ENCODE assay signal across 9 cellular contexts in genomic region chr7:140079121-140079536, GRCh38. TPM values are rescaled to one million over a fixed set of nuclear protein-coding genes. Genes with fewer than 3 reads are reported as not detected.
A peak's percentile ranks its signal among the peaks of the same experiment; 100 is the strongest.
DNase-seq lines count a peak whose midpoint lies in the region; ATAC-seq and TF ChIP-seq lines count a peak whose summit lies in the region.
"Had no signal": no experiment of that assay in that cellular context is flagged by ENCODE, and none has a peak within 500 bp of the region (broad histone marks: within the 10 kb centered on the region; RNA-seq: fewer than 3 reads in every experiment).

No MANE protein-coding gene starts in this region.

- POLR2A ChIA-PET in HEK293T (lab: Yijun Ruan, JAX): no interaction called here

- peaks cover 9% of the 10 kb centered on the region for H3K4me1 Mint-ChIP-seq in activated naive CD4-positive, alpha-beta T cell treated with anti-CD3 and anti-CD28 coated beads for 36 hours (ENCODE audit: low read depth)

- TF ChIP-seq CTCF in VCaP (conservative IDR thresholded peaks at IDR 0.05): peak; percentile 27; the same call in 1 of the 2 replicates

- H3K9me3 Mint-ChIP-seq in activated naive CD4-positive, alpha-beta T cell treated with anti-CD3 and anti-CD28 coated beads for 36 hours: no peaks in the 10 kb centered on the region

- H3K4me3 Mint-ChIP-seq in activated naive CD4-positive, alpha-beta T cell treated with anti-CD3 and anti-CD28 coated beads for 36 hours: no peak overlapping the region

- DNase-seq in ACHN: peak; percentile 85
- peak; percentile 65 for DNase-seq in HEK293T (ENCODE audit: extremely low spot score)
- DNase-seq in iris pigment epithelial cell (ENCODE audit: low read depth): peak; percentile 49
- DNase-seq in activated naive CD4-positive, alpha-beta T cell treated with anti-CD3 and anti-CD28 coated beads for 36 hours: no peak
- no peak for DNase-seq in NK-92 (lab: John Stamatoyannopoulos, UW; ENCODE audit: unreplicated experiment)
- DNase-seq: upper lobe of left lung had no signal

- in situ Hi-C loops in ACHN (cut with HindIII; ENCODE audit: low pct_ligation_motif_present, low pct_unique_long_range_greater_than_20kb, low sequenced_read_pairs): no loop called here

- H3K27ac Mint-ChIP-seq in activated naive CD4-positive, alpha-beta T cell treated with anti-CD3 and anti-CD28 coated beads for 36 hours: no peak overlapping the region

- CTCF ChIA-PET in HEK293T (lab: Yijun Ruan, JAX): no interaction called here
- CTCF ChIA-PET in activated naive CD4-positive, alpha-beta T cell treated with anti-CD3 and anti-CD28 coated beads for 36 hours (lab: Charles Lee): interaction anchor here (1.1 kb wide), 1 partner anchor 9 kb away, joined by 5 read pairs; no protein-coding TSS in a partner anchor

- H3K27ac ChIP-seq in VCaP: no peak overlapping the region
- H3K27ac ChIP-seq: upper lobe of left lung had no signal

- ATAC-seq in HG02938 (IDR thresholded peaks at IDR 0.05; ENCODE audit: unreplicated experiment): no peak
- ATAC-seq in GM21619 (IDR thresholded peaks at IDR 0.05; ENCODE audit: unreplicated experiment): no peak

- H3K36me3 Mint-ChIP-seq in activated naive CD4-positive, alpha-beta T cell treated with anti-CD3 and anti-CD28 coated beads for 36 hours (ENCODE audit: low read depth): no peaks in the 10 kb centered on the region

- intact Hi-C loops in activated naive CD4-positive, alpha-beta T cell treated with anti-CD3 and anti-CD28 coated beads for 36 hours (cut with micrococcal nuclease): no loop called here

- H3K27me3 Mint-ChIP-seq in activated naive CD4-positive, alpha-beta T cell treated with anti-CD3 and anti-CD28 coated beads for 36 hours (ENCODE audit: low read depth): no peaks in the 10 kb centered on the region

TF ChIP-seq in HEK293T, 16 proteins besides CTCF, POLR2A, EP300 and RAD21:
- TF ChIP-seq BHLHE40 (IDR thresholded peaks at IDR 0.05; ENCODE audit: borderline replicate concordance) (no peak), HDGF (IDR thresholded peaks at IDR 0.05; ENCODE audit: borderline replicate concordance) (no peak), TARDBP (IDR thresholded peaks at IDR 0.05) (no peak), FOXK2 (IDR thresholded peaks at IDR 0.05) (no peak), LEF1 (IDR thresholded peaks at IDR 0.05; ENCODE audit: borderline replicate concordance) (no peak), SUZ12 (IDR thresholded peaks at IDR 0.05) (no peak), ELF4 (IDR thresholded peaks at IDR 0.05) (no peak), ARNT (IDR thresholded peaks at IDR 0.05) (no peak), NFRKB (IDR thresholded peaks at IDR 0.05) (no peak), CTBP1 (IDR thresholded peaks at IDR 0.05; ENCODE audit: borderline replicate concordance) (no peak), FOXA1 (IDR thresholded peaks at IDR 0.05) (no peak), L3MBTL2 (conservative IDR thresholded peaks at IDR 0.05) (no peak), SP1 (IDR thresholded peaks at IDR 0.05) (no peak), ZNF384 (IDR thresholded peaks at IDR 0.05) (no peak), FOXM1 (IDR thresholded peaks at IDR 0.05; ENCODE audit: borderline replicate concordance) (no peak), PKNOX1 (IDR thresholded peaks at IDR 0.05) (no peak)

RNA-seq across cellular contexts. Expression of gene PARP12, which starts 16.4 kb away (rescaled TPM):
- total RNA-seq in activated naive CD4-positive, alpha-beta T cell treated with anti-CD3 and anti-CD28 coated beads for 36 hours: 10 to 100 TPM; 25.2 to 25.3 TPM

Comparison
In these comparisons a context has a peak if more than half of its experiments do, and no peak if none do; other contexts are left out.
1. DNase-seq: peak in ACHN (single experiment), HEK293T (single experiment) and iris pigment epithelial cell (single experiment); none in activated naive CD4-positive, alpha-beta T cell treated with anti-CD3 and anti-CD28 coated beads for 36 hours (single experiment) and NK-92 (single experiment).